Comparison of ENCODE assay signal across 18 cellular contexts in the genomic region with DNA sequence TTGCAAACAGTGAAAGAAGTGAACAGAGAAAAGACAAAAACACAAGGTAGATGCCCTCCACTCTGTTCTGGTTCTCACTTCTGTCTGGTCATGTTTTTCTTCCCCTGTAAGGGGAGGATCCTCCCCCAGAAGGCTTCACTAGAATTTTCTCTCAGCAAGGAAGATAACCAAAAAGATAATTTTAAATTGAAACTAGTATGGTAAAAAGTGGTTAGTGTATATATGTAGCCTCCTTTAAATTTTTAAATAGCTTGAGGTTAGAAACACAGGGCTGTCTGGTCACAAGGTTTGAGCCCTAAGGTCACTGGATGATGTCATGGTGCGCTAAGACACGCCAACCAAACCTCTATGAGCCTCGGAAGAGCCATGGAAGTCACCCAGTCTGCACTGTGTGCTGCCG. TPM values are rescaled to one million over a fixed set of nuclear protein-coding genes. Genes with fewer than 3 reads are reported as not detected.
A peak's percentile ranks its signal among the peaks of the same experiment; 100 is the strongest.
DNase-seq lines count a peak whose midpoint lies in the region; ATAC-seq, FAIRE-seq and TF ChIP-seq lines count a peak whose summit lies in the region.
"Had no signal": no experiment of that assay in that cellular context is flagged by ENCODE, and none has a peak within 500 bp of the region (broad histone marks: within the 10 kb centered on the region; RNA-seq: fewer than 3 reads in every experiment).

No MANE protein-coding gene starts in this region.

- ATAC-seq in GM18517 (IDR thresholded peaks at IDR 0.05; ENCODE audit: unreplicated experiment), result peak; percentile 52
- peak; percentile 54 for ATAC-seq in GM21423 (IDR thresholded peaks at IDR 0.05; ENCODE audit: unreplicated experiment)
- peak; percentile 64 for ATAC-seq in HG03095 (IDR thresholded peaks at IDR 0.05; ENCODE audit: unreplicated experiment)
- no peak for ATAC-seq in activated naive CD4-positive, alpha-beta T cell treated with anti-CD3 and anti-CD28 coated beads, Interleukin-2, amount 50 U/mL, for 72 hours
- ATAC-seq: stimulated activated memory B cell treated with anti-CD40 and anti-IgM and Interleukin-4, amounts not matched to agents 10 μg/mL and 1 μg/mL and 100 μg/mL, for 72 hours had no signal

- peak overlapping the region; percentile 64 for H3K9ac ChIP-seq in astrocyte (ENCODE audit: low read length)

- H3K27ac Mint-ChIP-seq in astrocyte (ENCODE audit: unreplicated experiment), result peak overlapping the region; percentile 86
- H3K27ac Mint-ChIP-seq in activated naive CD4-positive, alpha-beta T cell treated with anti-CD3 and anti-CD28 coated beads, Interleukin-2, amount 50 U/mL, for 72 hours, result peak overlapping the region in 1 of 2 donors; percentile 36
- H3K27ac Mint-ChIP-seq: stimulated activated memory B cell treated with anti-CD40 and anti-IgM and Interleukin-4, amounts not matched to agents 10 μg/mL and 1 μg/mL and 100 μg/mL, for 72 hours had no signal

- H3K4me3 Mint-ChIP-seq in astrocyte (ENCODE audit: unreplicated experiment), result no peak overlapping the region
- H3K4me3 Mint-ChIP-seq: stimulated activated memory B cell treated with anti-CD40 and anti-IgM and Interleukin-4, amounts not matched to agents 10 μg/mL and 1 μg/mL and 100 μg/mL, for 72 hours had no signal

- H3K4me1 ChIP-seq in astrocyte (ENCODE audit: insufficient read depth, low read length), result peaks cover 13% of the 10 kb centered on the region

- peaks cover 4% of the 10 kb centered on the region for H3K79me2 ChIP-seq in astrocyte (ENCODE audit: insufficient read depth, low read length)

- no peaks in the 10 kb centered on the region for H3K27me3 Mint-ChIP-seq in astrocyte (ENCODE audit: low read depth, unreplicated experiment)
- H3K27me3 Mint-ChIP-seq: stimulated activated memory B cell treated with anti-CD40 and anti-IgM and Interleukin-4, amounts not matched to agents 10 μg/mL and 1 μg/mL and 100 μg/mL, for 72 hours had no signal

- H3K36me3 ChIP-seq in astrocyte (ENCODE audit: insufficient read depth, low read length), result no peaks in the 10 kb centered on the region

- H3K9me3 Mint-ChIP-seq in astrocyte (ENCODE audit: unreplicated experiment), result no peaks in the 10 kb centered on the region
- H3K9me3 Mint-ChIP-seq in activated naive CD4-positive, alpha-beta T cell treated with anti-CD3 and anti-CD28 coated beads, Interleukin-2, amount 50 U/mL, for 72 hours, result no peaks in the 10 kb centered on the region
- H3K9me3 Mint-ChIP-seq: stimulated activated memory B cell treated with anti-CD40 and anti-IgM and Interleukin-4, amounts not matched to agents 10 μg/mL and 1 μg/mL and 100 μg/mL, for 72 hours had no signal

- peak overlapping the region; percentile 54 for H3K4me2 ChIP-seq in astrocyte (ENCODE audit: low read length)

- no peak overlapping the region for H2AFZ ChIP-seq in astrocyte (ENCODE audit: low read depth, low read length)

- H3K36me3 Mint-ChIP-seq in astrocyte (ENCODE audit: low read depth, unreplicated experiment), result peaks cover 8% of the 10 kb centered on the region
- peaks cover 7 to 15% of the 10 kb centered on the region in 2 donors for H3K36me3 Mint-ChIP-seq in activated naive CD4-positive, alpha-beta T cell treated with anti-CD3 and anti-CD28 coated beads, Interleukin-2, amount 50 U/mL, for 72 hours

- H3K9me3 ChIP-seq in astrocyte (ENCODE audit: insufficient read depth, low read depth, low read length), result no peaks in the 10 kb centered on the region

- DNase-seq in astrocyte (ENCODE audit: low read depth), result no peak
- DNase-seq in CD1c-positive myeloid dendritic cell (ENCODE audit: extremely low spot score), result no peak
- DNase-seq in NCI-H2227 (lab: John Stamatoyannopoulos, UW; ENCODE audit: unreplicated experiment), result no peak
- DNase-seq in GM03348 (ENCODE audit: low spot score), result no peak
- DNase-seq in activated naive CD4-positive, alpha-beta T cell treated with anti-CD3 and anti-CD28 coated beads, Interleukin-2, amount 50 U/mL, for 72 hours (ENCODE audit: low spot score in 2 of 2), result no peak
- DNase-seq: activated naive CD4-positive, alpha-beta T cell treated with anti-CD3 and anti-CD28 coated beads, Interleukin-2, amount 50 U/mL, for 16 hours; central memory CD4-positive, alpha-beta T cell; DMS153; glutamatergic neuron; kidney glomerular epithelial cell; NCI-H1694; NCI-H526 treated with DMSO at 0.1 percent for 48 hours had no signal

- TF ChIP-seq CTCF in astrocyte (IDR thresholded peaks at IDR 0.05; ENCODE audit: insufficient read depth, low read depth, low read length), result no peak

- no peak for FAIRE-seq in astrocyte (lab: Jason Lieb, UNC)
- FAIRE-seq: TTC549 had no signal

- H3K27ac ChIP-seq in astrocyte (ENCODE audit: low read depth, low read length), result peak overlapping the region; percentile 82
- H3K27ac ChIP-seq: epithelial cell of prostate had no signal

- peak overlapping the region; percentile 7 for H3K4me3 ChIP-seq in astrocyte (ENCODE audit: insufficient read depth, low read depth, low read length)

- H3K27me3 ChIP-seq in astrocyte (ENCODE audit: insufficient read depth, low read length), result no peaks in the 10 kb centered on the region

- no peaks in the 10 kb centered on the region for H4K20me1 ChIP-seq in astrocyte (ENCODE audit: insufficient read depth, low read length)

- H3K4me1 Mint-ChIP-seq in astrocyte (ENCODE audit: low read depth, unreplicated experiment), result peaks cover 27% of the 10 kb centered on the region

RNA-seq across cellular contexts. Expression of a gene that starts 5.6 kb away (rescaled TPM):
- 0.31 and 0.39 TPM in 2 replicates for total RNA-seq in astrocyte
- under 1 TPM; 0.05 to 0.14 TPM for total RNA-seq in activated naive CD4-positive, alpha-beta T cell treated with anti-CD3 and anti-CD28 coated beads, Interleukin-2, amount 50 U/mL, for 72 hours

RNA-seq across cellular contexts. Expression of a gene that starts 25.6 kb away (rescaled TPM):
- total RNA-seq in astrocyte, result 31.0 and 34.4 TPM in 2 replicates
- total RNA-seq in activated naive CD4-positive, alpha-beta T cell treated with anti-CD3 and anti-CD28 coated beads, Interleukin-2, amount 50 U/mL, for 72 hours, result 10 to 100 TPM; 33.7 to 76.2 TPM

Comparison
In these comparisons a context has a peak if more than half of its experiments do, and no peak if none do; other contexts are left out.
1. ATAC-seq: peak in GM18517 (single experiment), GM21423 (single experiment) and HG03095 (single experiment); none in activated naive CD4-positive, alpha-beta T cell treated with anti-CD3 and anti-CD28 coated beads, Interleukin-2, amount 50 U/mL, for 72 hours (0 of 2).